In genomic region chr9:137759649-137760321, GRCh38 we compare ENCODE assay signal across 14 cellular contexts.
DNase-seq lines count a peak whose midpoint lies in the region; ATAC-seq lines count a peak whose summit lies in the region.
"Had no signal": no experiment of that assay in that cellular context is flagged by ENCODE, and none has a peak within 500 bp of the region (broad histone marks: within the 10 kb centered on the region; RNA-seq: fewer than 3 reads in every experiment).

No MANE protein-coding gene starts in this region.

- H3K27me3 Mint-ChIP-seq in CD4-positive, CD25-positive, alpha-beta regulatory T cell: no peaks in the 10 kb centered on the region
- no peaks in the 10 kb centered on the region for H3K27me3 Mint-ChIP-seq in activated T-helper 1 cell treated with anti-CD3 and anti-CD28 coated beads, Interleukin-12 subunit alpha, Interleukin-12 subunit beta, Interleukin-2, Interleukin-4 antibody, amounts not matched to agents 30 ng/mL and 10 ng/mL and 1 ng/mL, durations not matched to agents 14 hours and 24 hours and 36 hours (ENCODE audit: insufficient read depth)
- H3K27me3 Mint-ChIP-seq in natural killer cell treated with Interleukin-12 subunit alpha and Interleukin-12 subunit beta and Interleukin-15 and Interleukin-18, amount 100 ng/mL, for 72 hours: no peaks in the 10 kb centered on the region

- H3K27ac Mint-ChIP-seq in CD4-positive, CD25-positive, alpha-beta regulatory T cell: peak overlapping the region; percentile 42 to 85 (median 84)
- peak overlapping the region; percentile 76 for H3K27ac Mint-ChIP-seq in activated T-helper 1 cell treated with anti-CD3 and anti-CD28 coated beads, Interleukin-12 subunit alpha, Interleukin-12 subunit beta, Interleukin-2, Interleukin-4 antibody, amounts not matched to agents 30 ng/mL and 10 ng/mL and 1 ng/mL, durations not matched to agents 14 hours and 24 hours and 36 hours
- H3K27ac Mint-ChIP-seq in natural killer cell treated with Interleukin-12 subunit alpha and Interleukin-12 subunit beta and Interleukin-15 and Interleukin-18, amount 100 ng/mL, for 72 hours: peak overlapping the region; percentile 54 to 86

- no peak overlapping the region for H3K4me3 ChIP-seq in CD4-positive, CD25-positive, alpha-beta regulatory T cell (ENCODE audit: low read depth, low read length)
- peak overlapping the region; percentile 9; the same call in 1 of the 2 replicates for H3K4me3 ChIP-seq in GM08714 (ENCODE audit: low read length)
- H3K4me3 ChIP-seq: prostate gland had no signal

- peaks cover 48% of the 10 kb centered on the region for H3K36me3 ChIP-seq in CD4-positive, CD25-positive, alpha-beta regulatory T cell (ENCODE audit: control insufficient read depth, insufficient read depth, low read length)

- no peak for ATAC-seq in CD4-positive, CD25-positive, alpha-beta regulatory T cell (ENCODE audit: low read depth in 2 of 2)
- ATAC-seq in natural killer cell treated with Interleukin-12 subunit alpha and Interleukin-12 subunit beta and Interleukin-15 and Interleukin-18, amount 100 ng/mL, for 72 hours: no peak
- no peak for ATAC-seq in GM21717 (IDR thresholded peaks at IDR 0.05; ENCODE audit: unreplicated experiment)
- no peak for ATAC-seq in HG03460 (IDR thresholded peaks at IDR 0.05; ENCODE audit: unreplicated experiment)

- peak overlapping the region in 2 of 4 donors; percentile 19 to 24 for H3K4me3 Mint-ChIP-seq in CD4-positive, CD25-positive, alpha-beta regulatory T cell
- peak overlapping the region; percentile 33 for H3K4me3 Mint-ChIP-seq in activated T-helper 1 cell treated with anti-CD3 and anti-CD28 coated beads, Interleukin-12 subunit alpha, Interleukin-12 subunit beta, Interleukin-2, Interleukin-4 antibody, amounts not matched to agents 30 ng/mL and 10 ng/mL and 1 ng/mL, durations not matched to agents 14 hours and 24 hours and 36 hours
- H3K4me3 Mint-ChIP-seq in natural killer cell treated with Interleukin-12 subunit alpha and Interleukin-12 subunit beta and Interleukin-15 and Interleukin-18, amount 100 ng/mL, for 72 hours: no peak overlapping the region

- no peaks in the 10 kb centered on the region for H3K27me3 ChIP-seq in CD4-positive, CD25-positive, alpha-beta regulatory T cell (ENCODE audit: control insufficient read depth, insufficient read depth, low read length)

- peaks cover 66% of the 10 kb centered on the region for H3K36me3 Mint-ChIP-seq in CD4-positive, CD25-positive, alpha-beta regulatory T cell
- peaks cover 76% of the 10 kb centered on the region for H3K36me3 Mint-ChIP-seq in activated T-helper 1 cell treated with anti-CD3 and anti-CD28 coated beads, Interleukin-12 subunit alpha, Interleukin-12 subunit beta, Interleukin-2, Interleukin-4 antibody, amounts not matched to agents 30 ng/mL and 10 ng/mL and 1 ng/mL, durations not matched to agents 14 hours and 24 hours and 36 hours (ENCODE audit: low read depth)
- peaks cover 30% of the 10 kb centered on the region for H3K36me3 Mint-ChIP-seq in natural killer cell treated with Interleukin-12 subunit alpha and Interleukin-12 subunit beta and Interleukin-15 and Interleukin-18, amount 100 ng/mL, for 72 hours

- H3K4me1 Mint-ChIP-seq in CD4-positive, CD25-positive, alpha-beta regulatory T cell: peaks cover 20 to 77% (median 49%) of the 10 kb centered on the region in 4 donors
- H3K4me1 Mint-ChIP-seq in activated T-helper 1 cell treated with anti-CD3 and anti-CD28 coated beads, Interleukin-12 subunit alpha, Interleukin-12 subunit beta, Interleukin-2, Interleukin-4 antibody, amounts not matched to agents 30 ng/mL and 10 ng/mL and 1 ng/mL, durations not matched to agents 14 hours and 24 hours and 36 hours (ENCODE audit: low read depth): peaks cover 43% of the 10 kb centered on the region
- peaks cover 34 to 44% of the 10 kb centered on the region in 2 donors for H3K4me1 Mint-ChIP-seq in natural killer cell treated with Interleukin-12 subunit alpha and Interleukin-12 subunit beta and Interleukin-15 and Interleukin-18, amount 100 ng/mL, for 72 hours (ENCODE audit: low read depth in 2 of 2)

- DNase-seq in CD4-positive, CD25-positive, alpha-beta regulatory T cell: peak in 1 of 3 donors; percentile 14
- DNase-seq in activated T-helper 1 cell treated with anti-CD3 and anti-CD28 coated beads, Interleukin-12 subunit alpha, Interleukin-12 subunit beta, Interleukin-2, Interleukin-4 antibody, amounts not matched to agents 30 ng/mL and 10 ng/mL and 1 ng/mL, durations not matched to agents 14 hours and 24 hours and 36 hours (ENCODE audit: low spot score): no peak
- no peak for DNase-seq in natural killer cell treated with Interleukin-12 subunit alpha and Interleukin-12 subunit beta and Interleukin-15 and Interleukin-18, amount 100 ng/mL, for 72 hours (ENCODE audit: low spot score)
- DNase-seq in medulla oblongata (ENCODE audit: extremely low spot score): no peak
- DNase-seq: activated gamma-delta T cell; central memory CD4-positive, alpha-beta T cell; erythroblast; NCI-H1092; NCI-H526; SHP77 had no signal

- H3K4me1 ChIP-seq in CD4-positive, CD25-positive, alpha-beta regulatory T cell (ENCODE audit: control insufficient read depth, insufficient read depth, low read length, poor library complexity, severe bottlenecking): peaks cover 44% of the 10 kb centered on the region
- H3K4me1 ChIP-seq: prostate gland had no signal

- peaks cover 5 to 7% of the 10 kb centered on the region in 2 experiments for H3K9me3 ChIP-seq in CD4-positive, CD25-positive, alpha-beta regulatory T cell (ENCODE audit: control insufficient read depth in 2 of 2, low read length in 2 of 2)
- H3K9me3 ChIP-seq: prostate gland had no signal

- H3K27ac ChIP-seq in CD4-positive, CD25-positive, alpha-beta regulatory T cell (ENCODE audit: insufficient read depth, low read length, poor library complexity, severe bottlenecking): peak overlapping the region; percentile 55
- H3K27ac ChIP-seq: prostate gland had no signal

- intact Hi-C loops in activated T-helper 1 cell treated with anti-CD3 and anti-CD28 coated beads, Interleukin-12 subunit alpha, Interleukin-12 subunit beta, Interleukin-2, Interleukin-4 antibody, amounts not matched to agents 30 ng/mL and 10 ng/mL and 1 ng/mL, durations not matched to agents 14 hours and 24 hours and 36 hours (cut with micrococcal nuclease): no loop called here

- peaks cover 0 to 10% (median 0%) of the 10 kb centered on the region in 7 donors for H3K9me3 Mint-ChIP-seq in CD4-positive, CD25-positive, alpha-beta regulatory T cell
- H3K9me3 Mint-ChIP-seq in activated T-helper 1 cell treated with anti-CD3 and anti-CD28 coated beads, Interleukin-12 subunit alpha, Interleukin-12 subunit beta, Interleukin-2, Interleukin-4 antibody, amounts not matched to agents 30 ng/mL and 10 ng/mL and 1 ng/mL, durations not matched to agents 14 hours and 24 hours and 36 hours: peaks cover 15% of the 10 kb centered on the region
- peaks cover 7% of the 10 kb centered on the region for H3K9me3 Mint-ChIP-seq in natural killer cell treated with Interleukin-12 subunit alpha and Interleukin-12 subunit beta and Interleukin-15 and Interleukin-18, amount 100 ng/mL, for 72 hours
